Comparison of ENCODE assay signal across 1 cellular context in the genomic region with DNA sequence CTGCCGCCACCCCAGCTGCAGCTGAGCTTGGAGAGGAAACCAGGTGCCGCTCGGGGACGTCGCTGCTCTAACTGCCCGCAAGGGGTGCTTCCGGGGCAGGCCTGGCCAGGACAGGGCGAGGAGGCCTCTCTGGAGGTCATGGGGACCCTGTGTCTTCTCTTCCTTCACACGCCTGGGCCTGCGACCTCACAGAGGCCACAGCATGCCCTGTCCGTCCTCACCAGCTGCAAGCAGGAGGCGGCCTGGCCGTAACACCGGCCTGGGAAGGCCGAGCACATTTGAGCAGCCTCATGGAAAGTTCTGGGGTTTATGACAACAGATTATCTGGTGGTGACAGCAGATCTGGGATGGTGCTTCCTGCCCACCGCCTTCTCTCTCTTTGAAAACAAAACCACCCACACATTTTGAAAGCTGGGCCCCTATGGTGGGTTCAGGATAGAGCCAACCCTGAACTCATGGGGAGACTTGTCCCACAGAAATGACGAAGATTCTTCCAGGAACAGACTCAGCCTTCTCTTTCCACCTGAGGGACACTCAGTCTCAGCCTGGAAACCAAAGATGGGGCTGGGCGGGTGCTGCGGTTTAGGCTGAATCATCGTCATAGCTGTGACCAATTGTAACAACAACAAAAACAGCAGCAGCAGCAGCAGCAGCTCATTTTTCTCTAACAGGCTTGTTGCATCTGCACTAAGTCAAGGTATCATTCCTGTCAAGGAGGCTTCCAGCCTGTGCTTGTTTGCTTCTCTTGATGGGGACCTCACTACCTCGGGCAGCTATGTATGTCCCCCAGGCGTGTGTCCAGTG.
TF ChIP-seq lines count a peak whose summit lies in the region.

No MANE protein-coding gene starts in this region.

TF ChIP-seq in HEK293, 187 proteins besides CTCF, POLR2A, EP300 and RAD21 (continued from another document):
- TF ChIP-seq, protein P1, sequence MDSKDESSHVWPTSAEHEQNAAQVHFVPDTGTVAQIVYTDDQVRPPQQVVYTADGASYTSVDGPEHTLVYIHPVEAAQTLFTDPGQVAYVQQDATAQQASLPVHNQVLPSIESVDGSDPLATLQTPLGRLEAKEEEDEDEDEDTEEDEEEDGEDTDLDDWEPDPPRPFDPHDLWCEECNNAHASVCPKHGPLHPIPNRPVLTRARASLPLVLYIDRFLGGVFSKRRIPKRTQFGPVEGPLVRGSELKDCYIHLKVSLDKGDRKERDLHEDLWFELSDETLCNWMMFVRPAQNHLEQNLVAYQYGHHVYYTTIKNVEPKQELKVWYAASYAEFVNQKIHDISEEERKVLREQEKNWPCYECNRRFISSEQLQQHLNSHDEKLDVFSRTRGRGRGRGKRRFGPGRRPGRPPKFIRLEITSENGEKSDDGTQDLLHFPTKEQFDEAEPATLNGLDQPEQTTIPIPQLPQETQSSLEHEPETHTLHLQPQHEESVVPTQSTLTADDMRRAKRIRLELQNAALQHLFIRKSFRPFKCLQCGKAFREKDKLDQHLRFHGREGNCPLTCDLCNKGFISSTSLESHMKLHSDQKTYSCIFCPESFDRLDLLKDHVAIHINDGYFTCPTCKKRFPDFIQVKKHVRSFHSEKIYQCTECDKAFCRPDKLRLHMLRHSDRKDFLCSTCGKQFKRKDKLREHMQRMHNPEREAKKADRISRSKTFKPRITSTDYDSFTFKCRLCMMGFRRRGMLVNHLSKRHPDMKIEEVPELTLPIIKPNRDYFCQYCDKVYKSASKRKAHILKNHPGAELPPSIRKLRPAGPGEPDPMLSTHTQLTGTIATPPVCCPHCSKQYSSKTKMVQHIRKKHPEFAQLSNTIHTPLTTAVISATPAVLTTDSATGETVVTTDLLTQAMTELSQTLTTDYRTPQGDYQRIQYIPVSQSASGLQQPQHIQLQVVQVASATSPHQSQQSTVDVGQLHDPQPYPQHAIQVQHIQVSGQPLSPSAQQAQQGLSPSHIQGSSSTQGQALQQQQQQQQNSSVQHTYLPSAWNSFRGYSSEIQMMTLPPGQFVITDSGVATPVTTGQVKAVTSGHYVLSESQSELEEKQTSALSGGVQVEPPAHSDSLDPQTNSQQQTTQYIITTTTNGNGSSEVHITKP (tag by site-specific recombination; IDR thresholded peaks at IDR 0.05): no peak
- TF ChIP-seq FEZF1 (tag by site-specific recombination; IDR thresholded peaks at IDR 0.05) (0 out of 2 replicates have a peak, but pooled peaks have one; percentile 14), ZBTB17 (tag by site-specific recombination; IDR thresholded peaks at IDR 0.05) (peak; percentile 63; the same call in 1 of the 2 replicates), KLF8 (tag by site-specific recombination; IDR thresholded peaks at IDR 0.05) (peak; percentile 56), OSR2 (tag by site-specific recombination; IDR thresholded peaks at IDR 0.05) (peak; percentile 86), GFI1B (tag by site-specific recombination; IDR thresholded peaks at IDR 0.05) (no peak), ZNF571 (tag by site-specific recombination; IDR thresholded peaks at IDR 0.05) (no peak), ZNF221 (tag by site-specific recombination; IDR thresholded peaks at IDR 0.05; ENCODE audit: borderline replicate concordance) (no peak), KLF1 (tag by site-specific recombination; IDR thresholded peaks at IDR 0.05) (peak; percentile 54), ZNF146 (tag by site-specific recombination; IDR thresholded peaks at IDR 0.05) (no peak), ZNF19 (tag by site-specific recombination; IDR thresholded peaks at IDR 0.05; ENCODE audit: low read depth) (no peak), ZNF211 (tag by site-specific recombination; IDR thresholded peaks at IDR 0.05; ENCODE audit: low read depth) (no peak), ZNF16 (tag by site-specific recombination; IDR thresholded peaks at IDR 0.05; ENCODE audit: low read depth) (no peak), ZNF426 (tag by site-specific recombination; IDR thresholded peaks at IDR 0.05) (no peak), SCRT1 (tag by site-specific recombination; IDR thresholded peaks at IDR 0.05; ENCODE audit: borderline replicate concordance) (peak; percentile 72; the same call in 1 of the 2 replicates)
- TF ChIP-seq, protein P2, sequence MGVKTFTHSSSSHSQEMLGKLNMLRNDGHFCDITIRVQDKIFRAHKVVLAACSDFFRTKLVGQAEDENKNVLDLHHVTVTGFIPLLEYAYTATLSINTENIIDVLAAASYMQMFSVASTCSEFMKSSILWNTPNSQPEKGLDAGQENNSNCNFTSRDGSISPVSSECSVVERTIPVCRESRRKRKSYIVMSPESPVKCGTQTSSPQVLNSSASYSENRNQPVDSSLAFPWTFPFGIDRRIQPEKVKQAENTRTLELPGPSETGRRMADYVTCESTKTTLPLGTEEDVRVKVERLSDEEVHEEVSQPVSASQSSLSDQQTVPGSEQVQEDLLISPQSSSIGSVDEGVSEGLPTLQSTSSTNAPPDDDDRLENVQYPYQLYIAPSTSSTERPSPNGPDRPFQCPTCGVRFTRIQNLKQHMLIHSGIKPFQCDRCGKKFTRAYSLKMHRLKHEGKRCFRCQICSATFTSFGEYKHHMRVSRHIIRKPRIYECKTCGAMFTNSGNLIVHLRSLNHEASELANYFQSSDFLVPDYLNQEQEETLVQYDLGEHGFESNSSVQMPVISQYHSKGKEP (tag by site-specific recombination; IDR thresholded peaks at IDR 0.05): peak; percentile 68; the same call in 1 of the 2 replicates
- TF ChIP-seq, protein P3, sequence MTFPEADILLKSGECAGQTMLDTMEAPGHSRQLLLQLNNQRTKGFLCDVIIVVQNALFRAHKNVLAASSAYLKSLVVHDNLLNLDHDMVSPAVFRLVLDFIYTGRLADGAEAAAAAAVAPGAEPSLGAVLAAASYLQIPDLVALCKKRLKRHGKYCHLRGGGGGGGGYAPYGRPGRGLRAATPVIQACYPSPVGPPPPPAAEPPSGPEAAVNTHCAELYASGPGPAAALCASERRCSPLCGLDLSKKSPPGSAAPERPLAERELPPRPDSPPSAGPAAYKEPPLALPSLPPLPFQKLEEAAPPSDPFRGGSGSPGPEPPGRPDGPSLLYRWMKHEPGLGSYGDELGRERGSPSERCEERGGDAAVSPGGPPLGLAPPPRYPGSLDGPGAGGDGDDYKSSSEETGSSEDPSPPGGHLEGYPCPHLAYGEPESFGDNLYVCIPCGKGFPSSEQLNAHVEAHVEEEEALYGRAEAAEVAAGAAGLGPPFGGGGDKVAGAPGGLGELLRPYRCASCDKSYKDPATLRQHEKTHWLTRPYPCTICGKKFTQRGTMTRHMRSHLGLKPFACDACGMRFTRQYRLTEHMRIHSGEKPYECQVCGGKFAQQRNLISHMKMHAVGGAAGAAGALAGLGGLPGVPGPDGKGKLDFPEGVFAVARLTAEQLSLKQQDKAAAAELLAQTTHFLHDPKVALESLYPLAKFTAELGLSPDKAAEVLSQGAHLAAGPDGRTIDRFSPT (tag by site-specific recombination; IDR thresholded peaks at IDR 0.05): no peak
- TF ChIP-seq, protein P4, sequence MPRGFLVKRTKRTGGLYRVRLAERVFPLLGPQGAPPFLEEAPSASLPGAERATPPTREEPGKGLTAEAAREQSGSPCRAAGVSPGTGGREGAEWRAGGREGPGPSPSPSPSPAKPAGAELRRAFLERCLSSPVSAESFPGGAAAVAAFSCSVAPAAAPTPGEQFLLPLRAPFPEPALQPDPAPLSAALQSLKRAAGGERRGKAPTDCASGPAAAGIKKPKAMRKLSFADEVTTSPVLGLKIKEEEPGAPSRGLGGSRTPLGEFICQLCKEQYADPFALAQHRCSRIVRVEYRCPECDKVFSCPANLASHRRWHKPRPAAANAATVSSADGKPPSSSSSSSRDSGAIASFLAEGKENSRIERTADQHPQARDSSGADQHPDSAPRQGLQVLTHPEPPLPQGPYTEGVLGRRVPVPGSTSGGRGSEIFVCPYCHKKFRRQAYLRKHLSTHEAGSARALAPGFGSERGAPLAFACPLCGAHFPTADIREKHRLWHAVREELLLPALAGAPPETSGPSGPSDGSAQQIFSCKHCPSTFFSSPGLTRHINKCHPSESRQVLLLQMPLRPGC (tag by site-specific recombination; IDR thresholded peaks at IDR 0.05): no peak
- TF ChIP-seq, protein P5, sequence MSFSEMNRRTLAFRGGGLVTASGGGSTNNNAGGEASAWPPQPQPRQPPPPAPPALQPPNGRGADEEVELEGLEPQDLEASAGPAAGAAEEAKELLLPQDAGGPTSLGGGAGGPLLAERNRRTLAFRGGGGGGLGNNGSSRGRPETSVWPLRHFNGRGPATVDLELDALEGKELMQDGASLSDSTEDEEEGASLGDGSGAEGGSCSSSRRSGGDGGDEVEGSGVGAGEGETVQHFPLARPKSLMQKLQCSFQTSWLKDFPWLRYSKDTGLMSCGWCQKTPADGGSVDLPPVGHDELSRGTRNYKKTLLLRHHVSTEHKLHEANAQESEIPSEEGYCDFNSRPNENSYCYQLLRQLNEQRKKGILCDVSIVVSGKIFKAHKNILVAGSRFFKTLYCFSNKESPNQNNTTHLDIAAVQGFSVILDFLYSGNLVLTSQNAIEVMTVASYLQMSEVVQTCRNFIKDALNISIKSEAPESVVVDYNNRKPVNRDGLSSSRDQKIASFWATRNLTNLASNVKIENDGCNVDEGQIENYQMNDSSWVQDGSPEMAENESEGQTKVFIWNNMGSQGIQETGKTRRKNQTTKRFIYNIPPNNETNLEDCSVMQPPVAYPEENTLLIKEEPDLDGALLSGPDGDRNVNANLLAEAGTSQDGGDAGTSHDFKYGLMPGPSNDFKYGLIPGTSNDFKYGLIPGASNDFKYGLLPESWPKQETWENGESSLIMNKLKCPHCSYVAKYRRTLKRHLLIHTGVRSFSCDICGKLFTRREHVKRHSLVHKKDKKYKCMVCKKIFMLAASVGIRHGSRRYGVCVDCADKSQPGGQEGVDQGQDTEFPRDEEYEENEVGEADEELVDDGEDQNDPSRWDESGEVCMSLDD (tag by site-specific recombination; IDR thresholded peaks at IDR 0.05): no peak
- TF ChIP-seq, protein P6, sequence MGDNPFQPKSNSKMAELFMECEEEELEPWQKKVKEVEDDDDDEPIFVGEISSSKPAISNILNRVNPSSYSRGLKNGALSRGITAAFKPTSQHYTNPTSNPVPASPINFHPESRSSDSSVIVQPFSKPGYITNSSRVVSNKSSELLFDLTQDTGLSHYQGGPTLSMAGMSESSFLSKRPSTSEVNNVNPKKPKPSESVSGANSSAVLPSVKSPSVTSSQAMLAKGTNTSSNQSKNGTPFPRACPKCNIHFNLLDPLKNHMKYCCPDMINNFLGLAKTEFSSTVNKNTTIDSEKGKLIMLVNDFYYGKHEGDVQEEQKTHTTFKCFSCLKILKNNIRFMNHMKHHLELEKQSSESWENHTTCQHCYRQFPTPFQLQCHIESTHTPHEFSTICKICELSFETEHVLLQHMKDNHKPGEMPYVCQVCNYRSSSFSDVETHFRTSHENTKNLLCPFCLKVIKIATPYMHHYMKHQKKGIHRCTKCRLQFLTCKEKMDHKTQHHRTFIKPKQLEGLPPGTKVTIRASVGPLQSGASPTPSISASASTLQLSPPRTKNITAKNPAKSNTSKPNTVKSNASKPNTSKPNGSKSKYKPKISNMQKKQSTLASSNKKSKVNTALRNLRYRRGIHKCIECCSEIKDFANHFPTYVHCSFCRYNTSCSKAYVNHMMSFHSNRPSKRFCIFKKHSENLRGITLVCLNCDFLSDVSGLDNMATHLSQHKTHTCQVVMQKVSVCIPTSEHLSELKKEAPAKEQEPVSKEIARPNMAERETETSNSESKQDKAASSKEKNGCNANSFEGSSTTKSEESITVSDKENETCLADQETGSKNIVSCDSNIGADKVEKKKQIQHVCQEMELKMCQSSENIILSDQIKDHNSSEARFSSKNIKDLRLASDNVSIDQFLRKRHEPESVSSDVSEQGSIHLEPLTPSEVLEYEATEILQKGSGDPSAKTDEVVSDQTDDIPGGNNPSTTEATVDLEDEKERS (tag by site-specific recombination; IDR thresholded peaks at IDR 0.05): no peak
- TF ChIP-seq, protein P7, sequence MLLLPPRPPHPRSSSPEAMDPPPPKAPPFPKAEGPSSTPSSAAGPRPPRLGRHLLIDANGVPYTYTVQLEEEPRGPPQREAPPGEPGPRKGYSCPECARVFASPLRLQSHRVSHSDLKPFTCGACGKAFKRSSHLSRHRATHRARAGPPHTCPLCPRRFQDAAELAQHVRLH (tag by site-specific recombination; IDR thresholded peaks at IDR 0.05): peak; percentile 82
